In genomic region chr4:110159544-110159943, GRCh38 we compare ENCODE assay signal across 26 cellular contexts. TPM values are rescaled to one million over a fixed set of nuclear protein-coding genes. Genes with fewer than 3 reads are reported as not detected.
DNase-seq lines count a peak whose midpoint lies in the region; ATAC-seq, FAIRE-seq and TF ChIP-seq lines count a peak whose summit lies in the region.
"Had no signal": no experiment of that assay in that cellular context is flagged by ENCODE, and none has a peak within 500 bp of the region (broad histone marks: within the 10 kb centered on the region; RNA-seq: fewer than 3 reads in every experiment).

No MANE protein-coding gene starts in this region.

- no peak overlapping the region for H4K91ac ChIP-seq in IMR-90 (ENCODE audit: insufficient read depth, low read depth, low read length)

- TF ChIP-seq RAD21 in A549 (conservative IDR thresholded peaks at IDR 0.05 in 1 of 2, IDR thresholded peaks at IDR 0.05 in 1 of 2) (no peak), IMR-90 (IDR thresholded peaks at IDR 0.05; ENCODE audit: low read length) (no peak), K562 (CRISPR knock-in tag; conservative IDR thresholded peaks at IDR 0.05 in 1 of 2, IDR thresholded peaks at IDR 0.05 in 1 of 2) (no peak)

- in situ Hi-C loops in IMR-90 (cut with MboI; ENCODE audit: low sequenced_read_pairs) (no loop called here), K562 (cut with MboI) (no loop called here)

- no peaks in the 10 kb centered on the region for H3K9me3 Mint-ChIP-seq in natural killer cell treated with Interleukin-12 subunit alpha and Interleukin-12 subunit beta and Interleukin-15 and Interleukin-18, amount 100 ng/mL, for 72 hours
- H3K9me3 Mint-ChIP-seq: CD4-positive, alpha-beta T cell; HFFc6 had no signal

- H3K9me1 ChIP-seq in IMR-90 (ENCODE audit: insufficient read depth, low read length), result 0 out of 2 replicates have a peak, but pooled peaks cover 6% of the 10 kb centered on the region
- H3K9me1 ChIP-seq in K562 (ENCODE audit: control insufficient read depth, insufficient read depth, low read length), result no peaks in the 10 kb centered on the region

- dilution Hi-C loops in IMR-90 (cut with HindIII; ENCODE audit: low sequenced_read_pairs, unreplicated experiment), result no loop called here

- CTCF ChIA-PET in A549 (lab: Yijun Ruan, JAX), result no interaction called here
- CTCF ChIA-PET in IMR-90 (lab: Yijun Ruan, JAX), result interaction anchor here (0.6 kb wide), 2 partner anchors 20 to 131 kb away, joined by 3 to 4 read pairs; no protein-coding TSS in a partner anchor
- CTCF ChIA-PET in K562 (lab: Yijun Ruan, JAX; ENCODE audit: low intra/inter-chr PET ratio), result no interaction called here

- H3K79me2 ChIP-seq in K562 (ENCODE audit: control insufficient read depth, insufficient read depth, low read length), result peaks cover 50% of the 10 kb centered on the region

- no peak overlapping the region for H2AK5ac ChIP-seq in IMR-90 (ENCODE audit: low read depth, low read length)

- peak overlapping the region; percentile 1 to 61 for H3K27ac Mint-ChIP-seq in natural killer cell treated with Interleukin-12 subunit alpha and Interleukin-12 subunit beta and Interleukin-15 and Interleukin-18, amount 100 ng/mL, for 72 hours
- H3K27ac Mint-ChIP-seq: CD4-positive, alpha-beta T cell; T-cell had no signal

- no TSS peak for BruUV-seq in IMR-90 (replicated peaks; lab: Mats Ljungman, UMichigan)
- BruUV-seq in K562 (replicated peaks; lab: Mats Ljungman, UMichigan), result no TSS peak

- no peak overlapping the region for H2BK120ac ChIP-seq in IMR-90 (ENCODE audit: low read depth, low read length)

- no peak for ATAC-seq in A549
- ATAC-seq in IMR-90 (ENCODE audit: low read depth), result no peak
- ATAC-seq in K562, result no peak
- ATAC-seq in natural killer cell treated with Interleukin-12 subunit alpha and Interleukin-12 subunit beta and Interleukin-15 and Interleukin-18, amount 100 ng/mL, for 72 hours, result no peak
- no peak for ATAC-seq in left cardiac atrium
- ATAC-seq: GM12878, T-cell had no signal

- peak overlapping the region; percentile 29 for H2BK5ac ChIP-seq in IMR-90 (ENCODE audit: low read depth, low read length, poor library complexity, severe bottlenecking)

- DNase-seq in A549 (ENCODE audit: low read depth in 1 of 2, low spot score in 1 of 2), result no peak
- DNase-seq in IMR-90, result no peak
- no peak for DNase-seq in K562 (ENCODE audit: extremely low read depth in 1 of 4, low spot score in 3 of 4)
- DNase-seq in natural killer cell treated with Interleukin-12 subunit alpha and Interleukin-12 subunit beta and Interleukin-15 and Interleukin-18, amount 100 ng/mL, for 72 hours (ENCODE audit: low spot score), result no peak
- no peak for DNase-seq in HK-2 (ENCODE audit: unreplicated experiment)
- DNase-seq in AML-193 (lab: John Stamatoyannopoulos, UW), result no peak
- DNase-seq in left cardiac atrium, result no peak
- DNase-seq in cerebellar nuclear complex (lab: John Stamatoyannopoulos, UW), result no peak
- DNase-seq: 8988T; CD4-positive, alpha-beta T cell; Karpas-422; NCI-H1105 treated with DMSO at 0.1 percent for 48 hours; NCI-H146; NCI-H1930; NCI-H2107; NCI-H446; NCI-H524 treated with DMSO at 0.1 percent for 48 hours; NCI-H774; Right ventricle myocardium superior; T-cell had no signal

- no peak overlapping the region for H2BK20ac ChIP-seq in IMR-90 (ENCODE audit: low read depth, low read length)

- H3K27me3 ChIP-seq in IMR-90 (ENCODE audit: control insufficient read depth, insufficient read depth, low read length), result no peaks in the 10 kb centered on the region
- no peaks in the 10 kb centered on the region for H3K27me3 ChIP-seq in K562 (ENCODE audit: control insufficient read depth in 2 of 2, insufficient read depth in 2 of 2, low read length in 2 of 2)
- H3K27me3 ChIP-seq: BLaER1 treated with 17β-estradiol and CSF1 and Interleukin-3, amounts not matched to agents 10 nM and 100 nM; SJSA1 had no signal

- no peak for TF ChIP-seq POLR2A in A549 (IDR thresholded peaks at IDR 0.05; ENCODE audit: low read length)
- TF ChIP-seq POLR2A in IMR-90 (IDR thresholded peaks at IDR 0.05; ENCODE audit: low read depth, low read length), result no peak
- no peak for TF ChIP-seq POLR2A in K562 (conservative IDR thresholded peaks at IDR 0.05)

- H3K4me2 ChIP-seq in A549 (peak overlapping the region; percentile 25; the same call in 2 of the 3 replicates), IMR-90 (ENCODE audit: low read depth, low read length) (no peak overlapping the region), K562 (ENCODE audit: insufficient read depth, low read length) (no peak overlapping the region)

- TF ChIP-seq EP300 in A549 (IDR thresholded peaks at IDR 0.05) (no peak), K562 (IDR thresholded peaks at IDR 0.05; ENCODE audit: low read length) (no peak)

- intact Hi-C loops in IMR-90 (cut with micrococcal nuclease) (no loop called here), K562 (cut with micrococcal nuclease) (no loop called here), left cardiac atrium (cut with DNase I) (no loop called here)

- H3K9ac ChIP-seq in IMR-90 (ENCODE audit: low read depth, low read length) (no peak overlapping the region), K562 (ENCODE audit: insufficient read depth in 1 of 2, low read depth in 2 of 2, low read length in 2 of 2) (no peak overlapping the region)
- H3K9ac ChIP-seq: BLaER1 treated with 17β-estradiol and CSF1 and Interleukin-3, amounts not matched to agents 10 nM and 100 nM had no signal

- no peak overlapping the region for H2AFZ ChIP-seq in IMR-90 (replicated peaks; ENCODE audit: low read length, poor library complexity)
- no peak overlapping the region for H2AFZ ChIP-seq in K562 (ENCODE audit: low read depth, low read length)

- H3K4me1 Mint-ChIP-seq in natural killer cell treated with Interleukin-12 subunit alpha and Interleukin-12 subunit beta and Interleukin-15 and Interleukin-18, amount 100 ng/mL, for 72 hours (ENCODE audit: low read depth in 2 of 2), result peaks cover 33 to 40% of the 10 kb centered on the region in 2 donors

- H3K27me3 Mint-ChIP-seq in natural killer cell treated with Interleukin-12 subunit alpha and Interleukin-12 subunit beta and Interleukin-15 and Interleukin-18, amount 100 ng/mL, for 72 hours, result no peaks in the 10 kb centered on the region
- H3K27me3 Mint-ChIP-seq: CD4-positive, alpha-beta T cell; T-cell had no signal

- H2AK9ac ChIP-seq in IMR-90 (replicated peaks; ENCODE audit: low read depth, low read length, poor library complexity), result no peak overlapping the region

- no peak overlapping the region for H3K23ac ChIP-seq in IMR-90 (ENCODE audit: low read depth, low read length)

- no peak overlapping the region; a peak in 1 of 6 replicates for H3K27ac ChIP-seq in A549
- H3K27ac ChIP-seq in IMR-90 (ENCODE audit: insufficient read depth, low read length), result no peak overlapping the region
- no peak overlapping the region for H3K27ac ChIP-seq in K562 (ENCODE audit: extremely low read depth, low read depth, low read length)
- H3K27ac ChIP-seq: BLaER1 treated with 17β-estradiol and CSF1 and Interleukin-3, amounts not matched to agents 10 nM and 100 nM; HL-60; SJSA1 had no signal

- POLR2A ChIA-PET in A549 (lab: Yijun Ruan, JAX), result no interaction called here
- POLR2A ChIA-PET in IMR-90 (lab: Charles Lee; ENCODE audit: unreplicated experiment), result no interaction called here
- POLR2A ChIA-PET in K562 (lab: Yijun Ruan, JAX), result interaction anchor here (0.8 to 0.9 kb wide), 2 partner anchors 14 to 29 kb away, joined by 3 read pairs; no protein-coding TSS in a partner anchor

- no peaks in the 10 kb centered on the region for H4K20me1 ChIP-seq in IMR-90 (ENCODE audit: insufficient read depth, low read length)
- H4K20me1 ChIP-seq in K562 (replicated peaks; ENCODE audit: control insufficient read depth, insufficient read depth, low read length), result 0 out of 2 replicates have a peak, but pooled peaks cover 3% of the 10 kb centered on the region
- H4K20me1 ChIP-seq: BLaER1 treated with 17β-estradiol and CSF1 and Interleukin-3, amounts not matched to agents 10 nM and 100 nM had no signal

- peaks cover 6% of the 10 kb centered on the region for H3K36me3 Mint-ChIP-seq in natural killer cell treated with Interleukin-12 subunit alpha and Interleukin-12 subunit beta and Interleukin-15 and Interleukin-18, amount 100 ng/mL, for 72 hours
- H3K36me3 Mint-ChIP-seq: T-cell had no signal

- H3K9me3 ChIP-seq in A549 (no peaks in the 10 kb centered on the region), IMR-90 (ENCODE audit: control insufficient read depth, insufficient read depth, low read length) (no peaks in the 10 kb centered on the region), K562 (replicated peaks; ENCODE audit: control insufficient read depth, insufficient read depth, low read depth, low read length) (no peaks in the 10 kb centered on the region)
- H3K9me3 ChIP-seq: SJSA1 had no signal

- no peak overlapping the region for H3K4me3 ChIP-seq in A549
- no peak overlapping the region for H3K4me3 ChIP-seq in IMR-90 (ENCODE audit: insufficient read depth, low read depth, low read length)
- no peak overlapping the region for H3K4me3 ChIP-seq in K562
- H3K4me3 ChIP-seq: BLaER1 treated with 17β-estradiol and CSF1 and Interleukin-3, amounts not matched to agents 10 nM and 100 nM; GM12878; SJSA1 had no signal

- H3K18ac ChIP-seq in IMR-90 (ENCODE audit: low read depth, low read length), result peak overlapping the region; percentile 48; the same call in 1 of the 2 replicates

- FAIRE-seq in A549 (lab: Jason Lieb, UNC) (no peak), K562 (lab: Jason Lieb, UNC) (no peak)
- FAIRE-seq: H54 had no signal

- H3K14ac ChIP-seq in IMR-90 (replicated peaks; ENCODE audit: low read depth, low read length), result 0 out of 2 replicates have a peak overlapping the region, but pooled peaks have one; percentile 7

- no peak for TF ChIP-seq CTCF in A549 (IDR thresholded peaks at IDR 0.05)
- TF ChIP-seq CTCF in IMR-90 (conservative IDR thresholded peaks at IDR 0.05; ENCODE audit: low read depth, low read length), result no peak
- no peak for TF ChIP-seq CTCF in K562 (IDR thresholded peaks at IDR 0.05 in 2 of 3, conservative IDR thresholded peaks at IDR 0.05 in 1 of 3; ENCODE audit: insufficient read depth in 2 of 3, low read depth in 1 of 3, low read length in 3 of 3)

- no peak overlapping the region; a peak in 1 of 4 replicates for H4K8ac ChIP-seq in IMR-90 (ENCODE audit: low read depth in 2 of 2, low read length in 2 of 2)

- H3K4ac ChIP-seq in IMR-90 (ENCODE audit: low read depth, low read length), result no peak overlapping the region

- no peak overlapping the region for H3K56ac ChIP-seq in IMR-90 (ENCODE audit: extremely low read depth, insufficient read depth, low read length)

- no peak overlapping the region for H4K5ac ChIP-seq in IMR-90 (ENCODE audit: low read depth, low read length)

- no peak overlapping the region for H2BK15ac ChIP-seq in IMR-90 (ENCODE audit: low read depth, low read length)

- H3K36me3 ChIP-seq in IMR-90 (ENCODE audit: control insufficient read depth, insufficient read depth, low read length), result no peaks in the 10 kb centered on the region
- peaks cover 64% of the 10 kb centered on the region for H3K36me3 ChIP-seq in K562 (ENCODE audit: control insufficient read depth, insufficient read depth, low read length)
- H3K36me3 ChIP-seq: SJSA1 had no signal

- 69% methylated on average over 4 of the region's 4 CpGs for WGBS in A549 (ENCODE audit: missing lambda C conversion rate)
- no CpG with 5 or more reads among the region's 4 CpGs for WGBS in IMR-90 (ENCODE audit: extremely low coverage in 2 of 2, insufficient read length in 1 of 2), 2 experiments
- WGBS in K562 (ENCODE audit: insufficient coverage, low coverage, missing lambda C conversion rate), result 72% methylated on average over 4 of the region's 4 CpGs

- peak overlapping the region; percentile 36 for H3K4me3 Mint-ChIP-seq in natural killer cell treated with Interleukin-12 subunit alpha and Interleukin-12 subunit beta and Interleukin-15 and Interleukin-18, amount 100 ng/mL, for 72 hours
- H3K4me3 Mint-ChIP-seq: CD4-positive, alpha-beta T cell; HFFc6; T-cell had no signal

- peaks cover 58% of the 10 kb centered on the region for H3K4me1 ChIP-seq in A549
- H3K4me1 ChIP-seq in IMR-90 (ENCODE audit: control insufficient read depth, insufficient read depth, low read length), result peaks cover 16% of the 10 kb centered on the region
- peaks cover 0 to 10% of the 10 kb centered on the region in 2 experiments; a peak in 2 of 5 replicates for H3K4me1 ChIP-seq in K562 (replicated peaks in 1 of 2; ENCODE audit: control insufficient read depth in 2 of 2, insufficient read depth in 2 of 2, low read length in 2 of 2)

- peaks cover 13% of the 10 kb centered on the region in 2 experiments for H3K79me1 ChIP-seq in IMR-90 (ENCODE audit: low read depth in 1 of 2, low read length in 2 of 2)

RNA-seq across cellular contexts. Expression of gene ELOVL6, which starts 38.9 kb away (rescaled TPM):
- polyA plus RNA-seq in A549 (2011; rRNA removed), result 24.5 and 26.8 TPM in 2 replicates
- polyA plus RNA-seq in A549 (2012; cell fraction: cytosol; rRNA removed), result 4.8 and 6.9 TPM in 2 replicates
- polyA plus RNA-seq in A549 (2012; cell fraction: nucleus; rRNA removed), result 2.4 and 2.9 TPM in 2 replicates
- 20.8 to 22.0 TPM (median 21.5 TPM) in 3 replicates for polyA plus RNA-seq in A549 (2017; fragmentation: RNase III; extraction: RNeasy Plus Mini Kit Qiagen cat#74134 plus additional on column Dnase treatment)
- 12.2 and 13.0 TPM in 2 replicates for polyA minus RNA-seq in A549 (2011; rRNA and poly(A)+ RNA removed)
- total RNA-seq in IMR-90 (2012; rRNA removed), result 17.5 and 19.0 TPM in 2 replicates
- 12.6 and 17.9 TPM in 2 replicates for polyA plus RNA-seq in IMR-90 (2012; rRNA removed)
- polyA plus RNA-seq in IMR-90 (2012; cell fraction: cytosol; rRNA removed), result 4.2 and 5.8 TPM in 2 replicates
- polyA plus RNA-seq in IMR-90 (2012; cell fraction: nucleus; rRNA removed; ENCODE audit: low replicate concordance), result 1.8 and 11.5 TPM in 2 replicates
- total RNA-seq in K562 (2011; cell fraction: chromatin; rRNA removed; ENCODE audit: low replicate concordance), result 35.9 and 91.6 TPM in 2 replicates
- 22.5 and 58.2 TPM in 2 replicates for total RNA-seq in K562 (2011; cell fraction: nucleolus; rRNA removed)
- 57.6 and 78.6 TPM in 2 replicates for total RNA-seq in K562 (2011; cell fraction: nucleoplasm; rRNA removed)
- 18.3 and 18.4 TPM in 2 replicates for total RNA-seq in K562 (2014; rRNA removed)
- 51.0 and 56.5 TPM in 2 replicates for total RNA-seq in K562 (2014; rRNA removed; fragmentation: Illumina TruSeq; extraction: Trizol)
- 34.0 and 36.4 TPM in 2 replicates for total RNA-seq in K562 (2015; rRNA removed; fragmentation: Illumina TruSeq; extraction: Trizol)
- 50.4 and 55.0 TPM in 2 replicates for total RNA-seq in K562 (2021)
- polyA plus RNA-seq in K562 (2011; rRNA removed), result 72.9 and 81.1 TPM in 2 replicates
- 21.1 and 30.4 TPM in 2 replicates for polyA plus RNA-seq in K562 (2011; cell fraction: cytosol; rRNA removed)
- 29.4 and 50.1 TPM in 2 replicates for polyA plus RNA-seq in K562 (2011; cell fraction: nucleus; rRNA removed)
- polyA plus RNA-seq in K562 (2012), result 31.1 and 56.7 TPM in 2 replicates
- 58.8 and 82.6 TPM in 2 replicates for polyA plus RNA-seq in K562 (2014; fragmentation: Illumina TruSeq; extraction: Trizol)
- polyA plus RNA-seq in K562 (2014; fragmentation: Nextera tagmentation; extraction: Ambion mirVana), result 10 to 100 TPM; 30.9 to 31.0 TPM
- 46.0 and 77.8 TPM in 2 replicates for polyA plus RNA-seq in K562 (2014; rRNA removed)
- polyA minus RNA-seq in K562 (2011; rRNA and poly(A)+ RNA removed), result 66.7 and 67.9 TPM in 2 replicates
- 18.6 and 21.9 TPM in 2 replicates for polyA minus RNA-seq in K562 (2011; cell fraction: cytosol; rRNA and poly(A)+ RNA removed)
- polyA minus RNA-seq in K562 (2011; cell fraction: nucleus; rRNA and poly(A)+ RNA removed), result 19.7 and 20.5 TPM in 2 replicates
- 10 to 100 TPM; 20.2 to 26.5 TPM for total RNA-seq in natural killer cell treated with Interleukin-12 subunit alpha and Interleukin-12 subunit beta and Interleukin-15 and Interleukin-18, amount 100 ng/mL, for 72 hours
- total RNA-seq in left cardiac atrium, result 10 to 100 TPM in 1 of 2 donors, 1 to 10 TPM in 1; 7.2 to 14.3 TPM
